Comparison of ENCODE assay signal across 9 cellular contexts in the genomic region with DNA sequence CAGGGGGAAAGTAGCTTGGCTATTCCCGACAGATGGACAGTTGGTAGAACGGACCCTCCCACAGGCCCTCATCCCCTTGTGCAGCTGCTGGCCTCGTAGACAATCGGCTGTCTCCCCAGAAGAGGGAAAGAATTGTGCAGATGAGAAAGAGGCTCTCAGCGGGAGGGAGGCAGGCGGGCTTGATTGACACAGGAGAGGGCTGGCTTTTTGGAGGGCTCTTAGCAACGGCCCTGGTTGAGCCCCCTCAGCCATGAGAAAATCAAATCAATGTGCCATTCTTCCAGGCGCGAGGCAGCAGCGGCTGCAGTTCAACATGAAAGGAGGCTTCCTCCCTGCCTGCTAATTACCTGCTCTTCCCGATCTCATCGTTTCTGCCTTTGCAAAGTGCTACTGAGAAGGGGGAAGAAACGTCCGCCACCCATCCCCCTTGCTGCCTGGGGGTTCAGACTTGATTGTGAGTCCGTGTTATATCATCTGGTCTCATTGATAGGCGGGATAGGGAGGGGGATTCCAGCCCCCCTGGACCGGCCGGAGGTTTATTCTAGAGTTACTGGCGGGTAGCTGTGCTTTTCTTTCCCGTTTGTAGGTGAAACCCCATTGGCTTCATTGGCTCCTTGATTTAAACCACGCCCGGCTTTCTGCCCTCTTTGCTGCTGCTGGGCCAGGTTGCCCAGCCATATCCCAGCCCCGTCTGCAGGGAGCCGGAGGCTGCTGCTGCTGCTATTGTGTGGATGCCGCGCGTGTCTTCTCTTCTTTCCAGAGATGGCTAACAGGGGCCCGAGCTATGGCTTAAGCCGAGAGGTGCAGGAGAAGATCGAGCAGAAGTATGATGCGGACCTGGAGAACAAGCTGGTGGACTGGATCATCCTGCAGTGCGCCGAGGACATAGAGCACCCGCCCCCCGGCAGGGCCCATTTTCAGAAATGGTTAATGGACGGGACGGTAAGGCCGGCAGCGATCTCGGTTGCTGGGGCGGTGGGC. TPM values are rescaled to one million over a fixed set of nuclear protein-coding genes. Genes with fewer than 3 reads are reported as not detected.
DNase-seq lines count a peak whose midpoint lies in the region; ATAC-seq and TF ChIP-seq lines count a peak whose summit lies in the region.
"Had no signal": no experiment of that assay in that cellular context is flagged by ENCODE, and none has a peak within 500 bp of the region (broad histone marks: within the 10 kb centered on the region; RNA-seq: fewer than 3 reads in every experiment).

A gene (plus strand): TSS at position 262 of the 981 bp plus-strand sequence. CDS start 501 bp downstream, at position 763.

- H3K9ac ChIP-seq in BLaER1: no peak within 1 kb of the TSS
- H3K9ac ChIP-seq in skeletal muscle satellite cell (ENCODE audit: low read depth, low read length): peak within 1 kb of the TSS; percentile 20

- H3K27me3 ChIP-seq in BLaER1 (peaks cover 48% of the 10 kb centered on the region), breast epithelium (no peaks in the 10 kb centered on the region), skeletal muscle satellite cell (ENCODE audit: control insufficient read depth, insufficient read depth, low read length) (peaks cover 3% of the 10 kb centered on the region), MG63 (no peaks in the 10 kb centered on the region)

- no peak for TF ChIP-seq CTCF in breast epithelium (IDR thresholded peaks at IDR 0.05)

- H3K27ac ChIP-seq in BLaER1 (no peak within 1 kb of the TSS), breast epithelium (no peak within 1 kb of the TSS)

- H4K20me1 ChIP-seq in BLaER1: peaks cover 10% of the 10 kb centered on the region; the same call in 1 of the 2 replicates

- TF ChIP-seq POLR2A in breast epithelium (IDR thresholded peaks at IDR 0.05): no peak

- H3K4me3 ChIP-seq in BLaER1 (0 out of 2 replicates have a peak within 1 kb of the TSS, but pooled peaks have one; percentile 6), breast epithelium (peak within 1 kb of the TSS; percentile 15 to 67 (median 43)), skeletal muscle satellite cell (ENCODE audit: low read length) (peak within 1 kb of the TSS; percentile 66), MG63 (no peak within 1 kb of the TSS)
- H3K4me3 ChIP-seq: HAP-1 had no signal

- H3K4me2 ChIP-seq in BLaER1 (peak within 1 kb of the TSS; percentile 31), skeletal muscle satellite cell (ENCODE audit: low read length) (peak within 1 kb of the TSS; percentile 89)

- H3K4me1 ChIP-seq in BLaER1: peaks cover 14% of the 10 kb centered on the region
- no peaks in the 10 kb centered on the region for H3K4me1 ChIP-seq in breast epithelium
- peaks cover 27% of the 10 kb centered on the region for H3K4me1 ChIP-seq in skeletal muscle satellite cell (ENCODE audit: control insufficient read depth, insufficient read depth, low read length)

- peak; percentile 82 for DNase-seq in NCI-H2227 (lab: John Stamatoyannopoulos, UW; ENCODE audit: unreplicated experiment)
- DNase-seq in breast epithelium (ENCODE audit: low spot score in 2 of 2): no peak
- DNase-seq in iris pigment epithelial cell (ENCODE audit: low read depth): peak; percentile 22
- DNase-seq in MG63: no peak
- no peak for DNase-seq in stimulated activated CD4-positive, alpha-beta T cell treated with anti-CD3 and anti-CD28 coated beads, Interleukin-4, amount 100 ng/mL, for 24 hours

- ATAC-seq in GM21390 (IDR thresholded peaks at IDR 0.05; ENCODE audit: unreplicated experiment): peak; percentile 45

- no peaks in the 10 kb centered on the region for H3K36me3 ChIP-seq in BLaER1
- no peaks in the 10 kb centered on the region for H3K36me3 ChIP-seq in breast epithelium
- no peaks in the 10 kb centered on the region for H3K36me3 ChIP-seq in skeletal muscle satellite cell (ENCODE audit: insufficient read depth, low read length)
- H3K36me3 ChIP-seq in MG63: no peaks in the 10 kb centered on the region
- H3K36me3 ChIP-seq: HAP-1 had no signal

- H3K9me3 ChIP-seq in BLaER1 (no peaks in the 10 kb centered on the region), breast epithelium (no peaks in the 10 kb centered on the region), skeletal muscle satellite cell (replicated peaks; ENCODE audit: low read length) (no peaks in the 10 kb centered on the region), MG63 (no peaks in the 10 kb centered on the region)
- H3K9me3 ChIP-seq: HAP-1 had no signal

- intact Hi-C loops in breast epithelium (cut with DNase I; ENCODE audit: low total_unique reads): loop anchor here (5.0 kb wide), 1 partner anchor 1388 kb away; no protein-coding TSS in a partner anchor

RNA-seq across cellular contexts. Expression of the gene that starts here (rescaled TPM):
- not detected for total RNA-seq in breast epithelium
- total RNA-seq in skeletal muscle satellite cell (2012; rRNA removed): 0.51 TPM in 1 of 2 replicates, not detected in the other
- total RNA-seq in MG63 (2014; rRNA removed; shearing (Covaris generic); ENCODE audit: low replicate concordance): not detected in 2 replicates

Comparison
In these comparisons a context has a peak if more than half of its experiments do, and no peak if none do; other contexts are left out.
1. DNase-seq: peak in NCI-H2227 (single experiment) and iris pigment epithelial cell (single experiment); none in breast epithelium (0 of 2), MG63 (single experiment) and stimulated activated CD4-positive, alpha-beta T cell treated with anti-CD3 and anti-CD28 coated beads, Interleukin-4, amount 100 ng/mL, for 24 hours (single experiment).